22 cellular contexts compared by ENCODE assay signal in genomic region chr14:32682219-32682618, GRCh38.
A peak's percentile ranks its signal among the peaks of the same experiment; 100 is the strongest.
DNase-seq lines count a peak whose midpoint lies in the region; ATAC-seq and TF ChIP-seq lines count a peak whose summit lies in the region.
"Had no signal": no experiment of that assay in that cellular context is flagged by ENCODE, and none has a peak within 500 bp of the region (broad histone marks: within the 10 kb centered on the region; RNA-seq: fewer than 3 reads in every experiment).

No MANE protein-coding gene starts in this region.

- no peak for ATAC-seq in left lung
- ATAC-seq: activated CD8-positive, alpha-beta T cell treated with anti-CD3 and anti-CD28 coated beads for 36 hours; gastrocnemius medialis had no signal

- H3K27me3 Mint-ChIP-seq in nephron progenitor cell (ENCODE audit: low read depth, poor library complexity): peaks cover 3% of the 10 kb centered on the region
- H3K27me3 Mint-ChIP-seq: activated CD8-positive, alpha-beta T cell treated with anti-CD3 and anti-CD28 coated beads for 36 hours had no signal

- H3K27ac Mint-ChIP-seq in nephron progenitor cell: peak overlapping the region; percentile 7
- H3K27ac Mint-ChIP-seq: activated CD8-positive, alpha-beta T cell treated with anti-CD3 and anti-CD28 coated beads for 36 hours; progenitor cell of endocrine pancreas; T-helper 1 cell treated with Interleukin-12 subunit alpha and Interleukin-12 subunit beta and Interleukin-4 antibody, amounts not matched to agents 30 μg/mL and 1 μg/mL, for 36 hours had no signal

- no peak for TF ChIP-seq CTCF in nephron progenitor cell (IDR thresholded peaks at IDR 0.05)
- no peak for TF ChIP-seq CTCF in left lung (IDR thresholded peaks at IDR 0.05)
- no peak for TF ChIP-seq CTCF in GM13976 (IDR thresholded peaks at IDR 0.05; ENCODE audit: borderline replicate concordance, control extremely low read depth, extremely low read depth, insufficient read depth, missing control alignments)

- H3K36me3 Mint-ChIP-seq in nephron progenitor cell (ENCODE audit: low read depth): no peaks in the 10 kb centered on the region

- no peak overlapping the region for H3K4me3 Mint-ChIP-seq in nephron progenitor cell
- H3K4me3 Mint-ChIP-seq: activated CD8-positive, alpha-beta T cell treated with anti-CD3 and anti-CD28 coated beads for 36 hours; neural crest cell; T-helper 1 cell treated with Interleukin-12 subunit alpha and Interleukin-12 subunit beta and Interleukin-4 antibody, amounts not matched to agents 30 μg/mL and 1 μg/mL, for 36 hours had no signal

- no peaks in the 10 kb centered on the region for H3K4me1 ChIP-seq in left lung
- H3K4me1 ChIP-seq: breast epithelium, colonic mucosa, gastrocnemius medialis, upper lobe of left lung had no signal

- no peak overlapping the region for H3K27ac ChIP-seq in left lung
- H3K27ac ChIP-seq: breast epithelium, colonic mucosa, upper lobe of left lung had no signal

- no peak overlapping the region for H3K4me3 ChIP-seq in left lung
- H3K4me3 ChIP-seq: breast epithelium, colonic mucosa, gastrocnemius medialis, upper lobe of left lung had no signal

- H3K36me3 ChIP-seq in left lung: no peaks in the 10 kb centered on the region
- H3K36me3 ChIP-seq: breast epithelium, colonic mucosa, upper lobe of left lung had no signal

- intact Hi-C loops in left lung (cut with DNase I): no loop called here

- in situ Hi-C loops in GM13976 (cut with MboI; ENCODE audit: low sequenced_read_pairs, unreplicated experiment): no loop called here

- no peaks in the 10 kb centered on the region for H3K9me3 Mint-ChIP-seq in nephron progenitor cell
- H3K9me3 Mint-ChIP-seq: activated CD8-positive, alpha-beta T cell treated with anti-CD3 and anti-CD28 coated beads for 36 hours; T-helper 1 cell treated with Interleukin-12 subunit alpha and Interleukin-12 subunit beta and Interleukin-4 antibody, amounts not matched to agents 30 μg/mL and 1 μg/mL, for 36 hours had no signal

- no peaks in the 10 kb centered on the region for H3K27me3 ChIP-seq in left lung
- H3K27me3 ChIP-seq: breast epithelium, colonic mucosa, gastrocnemius medialis, upper lobe of left lung had no signal

- DNase-seq in NCI-H2171 treated with DMSO at 0.1 percent for 48 hours (lab: John Stamatoyannopoulos, UW) (peak; percentile 5), NCI-H2171 (lab: John Stamatoyannopoulos, UW) (no peak), NCI-H1694 (lab: John Stamatoyannopoulos, UW) (peak; percentile 40), astrocyte of the hippocampus (ENCODE audit: low read depth, low spot score) (peak; percentile 42), nephron progenitor cell (no peak), left lung (no peak), GM13976 (ENCODE audit: low spot score) (no peak)
- DNase-seq in activated effector memory CD4-positive, alpha-beta T cell treated with Interleukin-2 at 50 U/mL for 16 hours: no peak
- DNase-seq: activated CD4-positive, alpha-beta T cell treated with anti-CD3 and anti-CD28 coated beads for 1 hour; activated CD8-positive, alpha-beta T cell treated with anti-CD3 and anti-CD28 coated beads for 36 hours; activated T-cell treated with anti-CD3 and anti-CD28 coated beads for 4 hours; colonic mucosa; gastrocnemius medialis; hippocampal formation; KG1; NCI-H187; NCI-H510A had no signal

- H3K4me1 Mint-ChIP-seq in nephron progenitor cell: peaks cover 24% of the 10 kb centered on the region

- no peaks in the 10 kb centered on the region for H3K9me3 ChIP-seq in left lung
- H3K9me3 ChIP-seq: breast epithelium, colonic mucosa, gastrocnemius medialis, upper lobe of left lung had no signal

Comparison
In these comparisons a context has a peak if more than half of its experiments do, and no peak if none do; other contexts are left out.
1. DNase-seq: peak in NCI-H2171 treated with DMSO at 0.1 percent for 48 hours (single experiment), NCI-H1694 (single experiment) and astrocyte of the hippocampus (single experiment); none in NCI-H2171 (single experiment), nephron progenitor cell (single experiment), left lung (0 of 2), activated effector memory CD4-positive, alpha-beta T cell treated with Interleukin-2 at 50 U/mL for 16 hours (single experiment) and GM13976 (single experiment).